25 cellular contexts compared by ENCODE assay signal in the genomic region with DNA sequence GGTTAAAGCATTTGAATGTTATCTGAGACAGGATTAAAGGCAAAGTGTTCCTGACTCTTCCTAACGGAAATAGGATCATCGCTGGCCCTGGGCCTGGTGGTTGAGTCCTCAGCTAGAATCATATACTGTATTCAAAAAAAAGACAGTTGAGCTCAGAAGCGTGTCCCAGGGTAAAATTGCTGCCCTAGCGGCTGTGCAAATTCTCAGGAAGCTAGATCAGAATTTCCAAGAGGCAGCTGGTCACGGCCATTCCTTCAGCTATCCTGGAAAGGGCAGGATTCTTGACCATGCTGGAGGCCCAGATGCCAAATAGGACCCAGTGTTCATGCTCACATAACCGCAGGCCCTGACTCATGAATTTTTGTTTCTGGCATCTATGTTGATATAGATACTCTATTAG.
DNase-seq lines count a peak whose midpoint lies in the region; ATAC-seq and TF ChIP-seq lines count a peak whose summit lies in the region.
"Had no signal": no experiment of that assay in that cellular context is flagged by ENCODE, and none has a peak within 500 bp of the region (broad histone marks: within the 10 kb centered on the region; RNA-seq: fewer than 3 reads in every experiment).

No MANE protein-coding gene starts in this region.

- ATAC-seq in omental fat pad (ENCODE audit: low FRiP score): no peak
- ATAC-seq: foreskin keratinocyte, GM12878, sciatic nerve had no signal

- H3K27me3 ChIP-seq in MG63 (no peaks in the 10 kb centered on the region), skeletal muscle tissue (ENCODE audit: control insufficient read depth in 3 of 3, insufficient read depth in 3 of 3, low read length in 3 of 3) (no peaks in the 10 kb centered on the region), BE2C (no peaks in the 10 kb centered on the region)
- H3K27me3 ChIP-seq: dorsolateral prefrontal cortex, foreskin keratinocyte had no signal

- no peaks in the 10 kb centered on the region for H3K36me3 ChIP-seq in MG63
- no peaks in the 10 kb centered on the region for H3K36me3 ChIP-seq in skeletal muscle tissue (ENCODE audit: control insufficient read depth in 3 of 3, insufficient read depth in 3 of 3, low read length in 3 of 3)
- H3K36me3 ChIP-seq in BE2C: no peaks in the 10 kb centered on the region

- TF ChIP-seq CTCF in fibroblast of pulmonary artery (IDR thresholded peaks at IDR 0.05; ENCODE audit: low read length, missing control alignments) (no peak), omental fat pad (IDR thresholded peaks at IDR 0.05) (no peak), BE2C (IDR thresholded peaks at IDR 0.05; ENCODE audit: low read depth, low read length) (no peak)

- H3K4me1 ChIP-seq in skeletal muscle tissue (ENCODE audit: control insufficient read depth in 3 of 3, insufficient read depth in 3 of 3, low read length in 3 of 3): peaks cover 13 to 22% (median 18%) of the 10 kb centered on the region in 3 donors
- H3K4me1 ChIP-seq in BE2C: no peaks in the 10 kb centered on the region
- H3K4me1 ChIP-seq: foreskin keratinocyte had no signal

- H3K9ac ChIP-seq in skeletal muscle tissue (ENCODE audit: low read depth in 1 of 3, low read length in 3 of 3): peak overlapping the region; percentile 50 to 76 (median 54)

- H3K9me3 ChIP-seq in MG63 (no peaks in the 10 kb centered on the region), skeletal muscle tissue (ENCODE audit: control insufficient read depth in 3 of 3, low read length in 3 of 3) (no peaks in the 10 kb centered on the region), BE2C (no peaks in the 10 kb centered on the region)

- peak overlapping the region; percentile 93 for H3K27ac ChIP-seq in skeletal muscle tissue (ENCODE audit: low read depth, low read length)
- H3K27ac ChIP-seq: dorsolateral prefrontal cortex, foreskin keratinocyte had no signal

- H3K4me3 ChIP-seq in MG63: no peak overlapping the region
- no peak overlapping the region for H3K4me3 ChIP-seq in fibroblast of pulmonary artery (replicated peaks; ENCODE audit: low read depth, low read length)
- H3K4me3 ChIP-seq in skeletal muscle tissue (ENCODE audit: low read length in 3 of 3): no peak overlapping the region
- no peak overlapping the region for H3K4me3 ChIP-seq in BE2C (ENCODE audit: low read depth, low read length)
- H3K4me3 ChIP-seq: dorsolateral prefrontal cortex, GM12878 had no signal

- DNase-seq in ELR (ENCODE audit: low read depth): peak; percentile 71
- DNase-seq in MG63: peak; percentile 89
- peak; percentile 8 for DNase-seq in fibroblast of pulmonary artery (ENCODE audit: low read depth)
- DNase-seq in NCI-H69 (lab: John Stamatoyannopoulos, UW): no peak
- DNase-seq in omental fat pad (ENCODE audit: low spot score): no peak
- DNase-seq in BE2C: no peak
- DNase-seq: activated B cell treated with CpG ODN at 0.5 μM for 24 hours; activated CD4-positive, alpha-beta memory T cell treated with anti-CD3 and anti-CD28 coated beads for 36 hours; activated effector memory CD4-positive, alpha-beta T cell treated with Interleukin-2 at 50 U/mL for 16 hours; activated naive CD8-positive, alpha-beta T cell treated with anti-CD3 and anti-CD28 coated beads for 36 hours; AML-193; dorsolateral prefrontal cortex; foreskin keratinocyte; hypothalamus; KBM-7; midbrain; MV-4-11; NCI-H146; NCI-H2171 treated with DMSO at 0.1 percent for 48 hours; NCI-H748 treated with DMSO at 0.1 percent for 48 hours; nephron progenitor cell; trophoblast cell had no signal

Comparison
In these comparisons a context has a peak if more than half of its experiments do, and no peak if none do; other contexts are left out.
1. DNase-seq: peak in ELR (single experiment), MG63 (single experiment) and fibroblast of pulmonary artery (single experiment); none in NCI-H69 (single experiment), omental fat pad (single experiment) and BE2C (single experiment).